In the genomic region with DNA sequence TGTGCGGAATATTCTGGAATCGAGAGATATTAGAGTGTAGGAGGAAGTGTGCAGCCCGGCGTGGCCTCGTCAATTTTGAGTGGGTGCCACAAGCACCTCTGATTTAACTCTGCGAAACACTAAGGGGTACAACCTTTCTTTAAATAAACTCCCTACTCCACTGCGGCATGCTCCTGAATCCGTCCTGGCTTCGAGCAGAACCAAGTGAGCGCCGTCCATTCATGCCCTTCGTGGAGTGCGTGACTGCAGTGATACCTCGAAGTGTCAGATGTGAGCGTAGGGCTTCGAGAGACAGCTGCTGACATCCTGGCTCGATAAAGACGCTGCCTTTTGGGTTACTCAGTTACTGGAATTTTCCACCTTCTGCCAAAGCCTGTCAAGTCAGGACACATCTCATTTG, we compare ENCODE assay signal across 34 cellular contexts.
"Had no signal": no experiment of that assay in that cellular context is flagged by ENCODE, and none has a peak within 500 bp of the region (broad histone marks: within the 10 kb centered on the region; RNA-seq: fewer than 3 reads in every experiment).

No MANE protein-coding gene starts in this region.

- H3K27me3 Mint-ChIP-seq: activated B cell treated with CpG ODN at 0.5 μM for 24 hours had no signal

- H3K4me1 Mint-ChIP-seq: activated B cell treated with CpG ODN at 0.5 μM for 24 hours; activated naive CD8-positive, alpha-beta T cell treated with anti-CD3 and anti-CD28 coated beads for 36 hours; activated naive CD8-positive, alpha-beta T cell treated with anti-CD3 and anti-CD28 coated beads, Interleukin-2, amount 50 U/mL, for 24 hours; activated T-helper 17 cell treated with anti-CD3 and anti-CD28 coated beads, Interleukin-2, amount 50 U/mL, for 72 hours; T-cell had no signal

- H3K4me3 Mint-ChIP-seq: activated B cell treated with CpG ODN at 0.5 μM for 24 hours; activated CD8-positive, alpha-beta T cell treated with anti-CD3 and anti-CD28 coated beads for 36 hours; activated naive CD8-positive, alpha-beta T cell treated with anti-CD3 and anti-CD28 coated beads for 36 hours; activated naive CD8-positive, alpha-beta T cell treated with anti-CD3 and anti-CD28 coated beads, Interleukin-2, amount 50 U/mL, for 24 hours; activated T-cell treated with anti-CD3 and anti-CD28 coated beads, Interleukin-2, amount 50 U/mL, for 4 hours; activated T-helper 17 cell treated with anti-CD3 and anti-CD28 coated beads, Interleukin-2, amount 50 U/mL, for 72 hours; T-cell; T-helper 1 cell treated with Interleukin-12 subunit alpha and Interleukin-12 subunit beta and Interleukin-4 antibody, amounts not matched to agents 30 μg/mL and 1 μg/mL, for 36 hours had no signal

- H3K9me3 ChIP-seq: adrenal gland, body of pancreas, colonic mucosa had no signal

- H3K27ac ChIP-seq: adrenal gland, body of pancreas, cardiac muscle cell, colonic mucosa, esophagus muscularis mucosa, gastroesophageal sphincter, heart right ventricle, WERI-Rb-1 had no signal

- FAIRE-seq: endometrium had no signal

- H3K27ac Mint-ChIP-seq: activated B cell treated with CpG ODN at 0.5 μM for 24 hours; activated CD8-positive, alpha-beta T cell treated with anti-CD3 and anti-CD28 coated beads for 36 hours; activated naive CD8-positive, alpha-beta T cell treated with anti-CD3 and anti-CD28 coated beads for 36 hours; activated naive CD8-positive, alpha-beta T cell treated with anti-CD3 and anti-CD28 coated beads, Interleukin-2, amount 50 U/mL, for 24 hours; activated T-helper 17 cell treated with anti-CD3 and anti-CD28 coated beads, Interleukin-2, amount 50 U/mL, for 72 hours; T-cell; T-helper 1 cell treated with Interleukin-12 subunit alpha and Interleukin-12 subunit beta and Interleukin-4 antibody, amounts not matched to agents 30 μg/mL and 1 μg/mL, for 36 hours had no signal

- H3K9me3 Mint-ChIP-seq: activated B cell treated with CpG ODN at 0.5 μM for 24 hours; activated CD8-positive, alpha-beta T cell treated with anti-CD3 and anti-CD28 coated beads for 36 hours; activated T-cell treated with anti-CD3 and anti-CD28 coated beads, Interleukin-2, amount 50 U/mL, for 4 hours; T-helper 1 cell treated with Interleukin-12 subunit alpha and Interleukin-12 subunit beta and Interleukin-4 antibody, amounts not matched to agents 30 μg/mL and 1 μg/mL, for 36 hours had no signal

- H3K4me1 ChIP-seq: adrenal gland, body of pancreas, colonic mucosa, esophagus muscularis mucosa, gastroesophageal sphincter, heart right ventricle had no signal

- ATAC-seq: activated CD4-positive, CD25-positive, alpha-beta regulatory T cell treated with anti-CD3 and anti-CD28 coated beads, Interleukin-2, amount 50 U/mL, for 24 hours; activated CD8-positive, alpha-beta T cell treated with anti-CD3 and anti-CD28 coated beads for 36 hours; activated naive CD8-positive, alpha-beta T cell treated with anti-CD3 and anti-CD28 coated beads, Interleukin-2, amount 50 U/mL, for 24 hours; activated T-cell treated with anti-CD3 and anti-CD28 coated beads, Interleukin-2, amount 50 U/mL, for 4 hours; activated T-helper 17 cell treated with anti-CD3 and anti-CD28 coated beads, Interleukin-2, amount 50 U/mL, for 72 hours; body of pancreas; gastroesophageal sphincter; heart right ventricle; T-cell had no signal

- H3K36me3 ChIP-seq: adrenal gland, cardiac muscle cell, colonic mucosa, esophagus muscularis mucosa, gastroesophageal sphincter, heart right ventricle, WERI-Rb-1 had no signal

- H3K27me3 ChIP-seq: adrenal gland, body of pancreas, cardiac muscle cell, colonic mucosa had no signal

- H3K36me3 Mint-ChIP-seq: activated naive CD8-positive, alpha-beta T cell treated with anti-CD3 and anti-CD28 coated beads for 36 hours; T-cell had no signal

- DNase-seq: activated B cell treated with CpG ODN at 0.5 μM for 24 hours; activated CD4-positive, alpha-beta T cell treated with anti-CD3 and anti-CD28 coated beads for 48 hours; activated CD4-positive, alpha-beta T cell treated with anti-CD3 and anti-CD28 coated beads, Interleukin-2, amount 50 U/mL, for 1 hour; activated CD4-positive, alpha-beta T cell treated with anti-CD3 and anti-CD28 coated beads, Interleukin-2, amount 50 U/mL, for 48 hours; activated CD8-positive, alpha-beta memory T cell treated with anti-CD3 and anti-CD28 coated beads for 24 hours; activated CD8-positive, alpha-beta T cell treated with anti-CD3 and anti-CD28 coated beads for 36 hours; activated effector memory CD4-positive, alpha-beta T cell treated with Interleukin-2 at 50 U/mL for 16 hours; activated gamma-delta T cell treated with Interleukin-2 at 50 U/mL for 16 hours; activated naive CD4-positive, alpha-beta T cell treated with anti-CD3 and anti-CD28 coated beads, Interleukin-2, amount 50 U/mL, for 16 hours; activated naive CD4-positive, alpha-beta T cell treated with Interleukin-2 at 50 U/mL for 16 hours; activated naive CD8-positive, alpha-beta T cell treated with anti-CD3 and anti-CD28 coated beads for 36 hours; activated naive CD8-positive, alpha-beta T cell treated with anti-CD3 and anti-CD28 coated beads, Interleukin-2, amount 50 U/mL, for 24 hours; activated T-cell treated with anti-CD3 and anti-CD28 coated beads, Interleukin-2, amount 50 U/mL, for 4 hours; adrenal gland; amygdala; aorta; body of pancreas; central memory CD4-positive, alpha-beta T cell; cerebellar nuclear complex; colonic mucosa; effector CD8-positive, alpha-beta T cell; erythroblast; foreskin melanocyte; heart right ventricle; T-cell; T1000; WERI-Rb-1 had no signal

- H3K4me3 ChIP-seq: adrenal gland, body of pancreas, cardiac muscle cell, colonic mucosa, esophagus muscularis mucosa, gastroesophageal sphincter, heart right ventricle had no signal
